Comparison of ENCODE assay signal across 1 cellular context in genomic region chr6:46876126-46876525, GRCh38.
TF ChIP-seq lines count a peak whose summit lies in the region.

No MANE protein-coding gene starts in this region.

TF ChIP-seq in WTC11, 78 proteins besides CTCF, POLR2A, EP300 and RAD21 (continued from another document):
- TF ChIP-seq ZMAT4 (CRISPR knock-in tag; IDR thresholded peaks at IDR 0.05) = no peak
